ENCODE assay signal across 9 cellular contexts in the genomic region with DNA sequence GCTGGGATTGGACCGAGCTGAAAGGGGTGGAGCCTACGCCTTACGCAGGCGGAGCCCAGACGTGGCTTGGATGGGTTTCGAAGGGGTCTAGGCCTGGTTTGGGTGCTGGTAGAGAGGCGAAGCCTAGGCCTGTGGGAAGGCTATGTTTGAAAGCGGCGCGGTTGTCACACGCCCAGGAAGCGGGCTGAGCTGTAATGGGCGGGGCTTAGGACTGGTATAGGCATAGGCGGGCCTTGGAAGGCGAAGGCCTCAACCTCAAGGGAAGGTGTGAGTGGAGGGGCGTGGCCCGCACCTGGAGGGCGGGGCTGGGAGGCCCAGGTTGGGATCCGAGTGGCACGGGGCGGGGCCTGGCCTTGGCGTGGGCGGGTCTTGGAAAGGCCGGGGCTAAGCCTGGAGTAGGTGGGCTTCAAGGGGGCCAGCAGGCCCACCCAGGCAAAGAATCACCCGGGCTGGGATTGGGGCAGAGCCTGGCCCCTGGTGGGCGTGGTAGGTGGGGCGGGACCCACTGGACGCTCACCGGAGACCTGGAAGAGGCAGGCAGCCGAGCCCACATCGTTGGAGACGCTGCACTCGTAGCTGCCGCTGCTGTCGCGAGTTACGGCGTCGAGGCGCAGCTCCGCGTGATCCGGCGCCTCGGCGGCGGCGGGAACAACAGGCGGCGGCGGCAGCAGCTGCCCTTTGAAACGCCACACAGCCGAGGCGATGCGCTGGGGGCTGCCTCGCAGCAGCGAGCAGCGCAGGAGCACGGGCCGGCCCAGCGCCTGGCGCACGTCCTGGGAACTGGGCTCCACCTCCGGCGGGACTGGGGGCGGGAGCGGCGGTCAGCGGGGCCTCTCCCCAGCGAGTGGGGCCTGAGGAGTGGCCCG.
DNase-seq lines count a peak whose midpoint lies in the region; ATAC-seq lines count a peak whose summit lies in the region.
"Had no signal": no experiment of that assay in that cellular context is flagged by ENCODE, and none has a peak within 500 bp of the region (broad histone marks: within the 10 kb centered on the region; RNA-seq: fewer than 3 reads in every experiment).

No MANE protein-coding gene starts in this region.

- peak; percentile 65 for ATAC-seq in stimulated activated naive CD8-positive, alpha-beta T cell treated with anti-CD3 and anti-CD28 coated beads, Interleukin-15, Interleukin-2, amounts not matched to agents 100 U/mL and 50 U/mL, for 24 hours
- ATAC-seq in GM19397 (IDR thresholded peaks at IDR 0.05; ENCODE audit: unreplicated experiment) (no peak), HG03097 (IDR thresholded peaks at IDR 0.05; ENCODE audit: low FRiP score, unreplicated experiment) (no peak), GM21723 (IDR thresholded peaks at IDR 0.05; ENCODE audit: unreplicated experiment) (no peak)

- peak; percentile 17 for DNase-seq in NCI-H748 (lab: John Stamatoyannopoulos, UW; ENCODE audit: unreplicated experiment)
- DNase-seq in NCI-H748 treated with DMSO at 0.1 percent for 48 hours (lab: John Stamatoyannopoulos, UW), result no peak
- peak; percentile 32 for DNase-seq in activated naive CD4-positive, alpha-beta T cell treated with anti-CD3 and anti-CD28 coated beads, Interleukin-2, amount 50 U/mL, for 16 hours
- DNase-seq in iPS-NIHi11 (ENCODE audit: low spot score), result peak; percentile 94
- DNase-seq in stimulated activated naive CD8-positive, alpha-beta T cell treated with anti-CD3 and anti-CD28 coated beads, Interleukin-15, Interleukin-2, amounts not matched to agents 100 U/mL and 50 U/mL, for 24 hours, result peak; percentile 23
- DNase-seq: KBM-7 had no signal
